In the genomic region with DNA sequence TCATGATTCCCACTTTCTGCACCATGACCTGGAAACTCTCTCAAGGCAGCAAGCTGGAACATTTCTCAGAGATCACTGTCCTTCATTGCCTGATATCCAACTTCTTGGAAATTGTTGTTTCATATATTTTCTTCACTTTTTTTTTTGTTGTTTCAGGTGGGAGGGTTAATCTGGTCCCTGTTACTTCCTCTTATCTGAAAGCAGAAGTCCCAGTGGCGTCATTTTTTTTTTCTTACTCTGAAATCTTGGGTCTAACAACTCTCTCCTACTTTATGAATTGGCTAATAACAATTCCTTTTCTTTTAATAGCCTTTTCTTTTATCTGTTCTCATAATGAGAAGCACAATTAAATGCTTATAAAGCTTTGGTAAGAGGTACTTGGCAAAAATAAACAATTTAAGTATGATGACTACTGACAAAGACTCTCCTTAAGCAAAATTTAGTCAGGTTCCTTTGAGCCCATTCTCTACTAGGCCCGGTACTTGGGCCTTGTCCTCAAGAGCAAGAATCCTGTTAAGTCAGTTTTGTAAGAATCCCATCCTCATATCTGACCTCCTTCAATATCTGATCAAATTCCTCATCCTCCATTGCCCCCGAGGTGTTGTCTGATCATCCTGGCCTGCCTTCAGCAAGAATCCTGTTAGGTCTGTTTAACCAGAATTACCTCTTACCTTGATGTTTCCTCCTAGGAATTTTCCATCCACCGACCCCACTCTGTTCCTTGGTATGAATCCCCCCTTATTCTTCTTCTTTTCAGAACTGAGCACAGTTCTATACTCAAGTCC, we compare ENCODE assay signal across 24 cellular contexts. TPM values are rescaled to one million over a fixed set of nuclear protein-coding genes. Genes with fewer than 3 reads are reported as not detected.
A peak's percentile ranks its signal among the peaks of the same experiment; 100 is the strongest.
DNase-seq lines count a peak whose midpoint lies in the region; ATAC-seq and TF ChIP-seq lines count a peak whose summit lies in the region.
"Had no signal": no experiment of that assay in that cellular context is flagged by ENCODE, and none has a peak within 500 bp of the region (broad histone marks: within the 10 kb centered on the region; RNA-seq: fewer than 3 reads in every experiment).

No MANE protein-coding gene starts in this region.

- peak overlapping the region; percentile 91 for H3K27ac Mint-ChIP-seq in type B pancreatic cell
- no peak overlapping the region for H3K27ac Mint-ChIP-seq in activated CD8-positive, alpha-beta T cell treated with anti-CD3 and anti-CD28 coated beads, Interleukin-2, amount 10 ng/mL, durations not matched to agents 7 days and 5 days
- H3K27ac Mint-ChIP-seq: activated naive CD4-positive, alpha-beta T cell treated with anti-CD3 and anti-CD28 coated beads, Interleukin-2, amount 50 U/mL, for 72 hours; activated T-cell treated with anti-CD3 and anti-CD28 coated beads, Interleukin-2, amount 50 U/mL, for 72 hours; nephron progenitor cell had no signal

- no peak for ATAC-seq in activated CD8-positive, alpha-beta T cell treated with anti-CD3 and anti-CD28 coated beads, Interleukin-2, amount 10 ng/mL, durations not matched to agents 7 days and 5 days
- no peak for ATAC-seq in GM18868 (IDR thresholded peaks at IDR 0.05; ENCODE audit: unreplicated experiment)
- ATAC-seq in GM19395 (IDR thresholded peaks at IDR 0.05; ENCODE audit: unreplicated experiment): no peak
- ATAC-seq: activated naive CD4-positive, alpha-beta T cell treated with anti-CD3 and anti-CD28 coated beads, Interleukin-2, amount 50 U/mL, for 72 hours; activated T-cell treated with anti-CD3 and anti-CD28 coated beads, Interleukin-2, amount 50 U/mL, for 72 hours; gastroesophageal sphincter; left colon; stimulated activated naive CD8-positive, alpha-beta T cell treated with anti-CD3 and anti-CD28 coated beads, Interleukin-15, Interleukin-2, amounts not matched to agents 100 U/mL and 50 U/mL, for 24 hours had no signal

- no peak overlapping the region for H3K4me3 ChIP-seq in epithelial cell of esophagus (ENCODE audit: low read length)
- H3K4me3 ChIP-seq: esophagus muscularis mucosa, gastroesophageal sphincter, tibial nerve had no signal

- TF ChIP-seq CTCF in epithelial cell of esophagus (IDR thresholded peaks at IDR 0.05; ENCODE audit: insufficient read depth, low read depth, low read length, missing control alignments) (no peak), type B pancreatic cell (conservative IDR thresholded peaks at IDR 0.05) (no peak)

- no peaks in the 10 kb centered on the region for H3K4me1 Mint-ChIP-seq in type B pancreatic cell (ENCODE audit: unreplicated experiment)
- H3K4me1 Mint-ChIP-seq in activated CD8-positive, alpha-beta T cell treated with anti-CD3 and anti-CD28 coated beads, Interleukin-2, amount 10 ng/mL, durations not matched to agents 7 days and 5 days (ENCODE audit: low read depth): no peaks in the 10 kb centered on the region
- H3K4me1 Mint-ChIP-seq: nephron progenitor cell had no signal

- no peaks in the 10 kb centered on the region for H3K9me3 Mint-ChIP-seq in type B pancreatic cell
- no peaks in the 10 kb centered on the region for H3K9me3 Mint-ChIP-seq in activated CD8-positive, alpha-beta T cell treated with anti-CD3 and anti-CD28 coated beads, Interleukin-2, amount 10 ng/mL, durations not matched to agents 7 days and 5 days (ENCODE audit: insufficient read depth)
- H3K9me3 Mint-ChIP-seq: activated naive CD4-positive, alpha-beta T cell treated with anti-CD3 and anti-CD28 coated beads, Interleukin-2, amount 50 U/mL, for 72 hours; activated T-cell treated with anti-CD3 and anti-CD28 coated beads, Interleukin-2, amount 50 U/mL, for 72 hours; nephron progenitor cell had no signal

- H3K36me3 Mint-ChIP-seq in type B pancreatic cell: peaks cover 59% of the 10 kb centered on the region
- H3K36me3 Mint-ChIP-seq in activated CD8-positive, alpha-beta T cell treated with anti-CD3 and anti-CD28 coated beads, Interleukin-2, amount 10 ng/mL, durations not matched to agents 7 days and 5 days (ENCODE audit: low read depth): peaks cover 40% of the 10 kb centered on the region

- H3K27me3 Mint-ChIP-seq in type B pancreatic cell: no peaks in the 10 kb centered on the region
- H3K27me3 Mint-ChIP-seq in activated CD8-positive, alpha-beta T cell treated with anti-CD3 and anti-CD28 coated beads, Interleukin-2, amount 10 ng/mL, durations not matched to agents 7 days and 5 days (ENCODE audit: low read depth): no peaks in the 10 kb centered on the region

- H3K4me3 Mint-ChIP-seq in type B pancreatic cell: no peak overlapping the region
- no peak overlapping the region for H3K4me3 Mint-ChIP-seq in activated CD8-positive, alpha-beta T cell treated with anti-CD3 and anti-CD28 coated beads, Interleukin-2, amount 10 ng/mL, durations not matched to agents 7 days and 5 days
- H3K4me3 Mint-ChIP-seq: activated T-cell treated with anti-CD3 and anti-CD28 coated beads, Interleukin-2, amount 50 U/mL, for 72 hours; nephron progenitor cell had no signal

- POLR2A ChIA-PET in activated CD8-positive, alpha-beta T cell treated with anti-CD3 and anti-CD28 coated beads, Interleukin-2, amount 10 ng/mL, durations not matched to agents 7 days and 5 days (lab: Charles Lee): no interaction called here

- DNase-seq in Kasumi-1 (lab: John Stamatoyannopoulos, UW) (peak; percentile 69 to 79), OCI-M1 (lab: John Stamatoyannopoulos, UW) (peak; percentile 89), epithelial cell of esophagus (ENCODE audit: low read depth) (peak; percentile 23), type B pancreatic cell (ENCODE audit: extremely low spot score, unreplicated experiment) (no peak)
- no peak for DNase-seq in activated CD8-positive, alpha-beta T cell treated with anti-CD3 and anti-CD28 coated beads, Interleukin-2, amount 10 ng/mL, durations not matched to agents 7 days and 5 days
- DNase-seq: activated CD4-positive, alpha-beta T cell treated with anti-CD3 and anti-CD28 coated beads for 1 hour; activated T-cell treated with anti-CD3 and anti-CD28 coated beads, Interleukin-2, amount 50 U/mL, for 72 hours; COR-L47; effector CD8-positive, alpha-beta T cell; left colon; midbrain; NCI-H1436 treated with DMSO at 0.1 percent for 48 hours; NCI-H748 treated with DMSO at 0.1 percent for 48 hours; nephron progenitor cell; SK-N-SH; stimulated activated CD4-positive, alpha-beta T cell treated with anti-CD3 and anti-CD28 coated beads, Interleukin-1b, Interleukin-23, amount 100 ng/mL, for 48 hours; stimulated activated naive CD8-positive, alpha-beta T cell treated with anti-CD3 and anti-CD28 coated beads, Interleukin-15, Interleukin-2, amounts not matched to agents 100 U/mL and 50 U/mL, for 24 hours; T1000 had no signal

- CTCF ChIA-PET in activated CD8-positive, alpha-beta T cell treated with anti-CD3 and anti-CD28 coated beads, Interleukin-2, amount 10 ng/mL, durations not matched to agents 7 days and 5 days (lab: Charles Lee): interaction anchor here (1.0 kb wide), 1 partner anchor 203 kb away, joined by 3 read pairs; the partner anchor contains the start of gene TCTN3

RNA-seq across cellular contexts. Expression of gene CC2D2B, which starts 11.5 kb away (rescaled TPM):
- 0.24 and 0.34 TPM in 2 replicates for total RNA-seq in type B pancreatic cell (ENCODE audit: low replicate concordance)
- total RNA-seq in activated CD8-positive, alpha-beta T cell treated with anti-CD3 and anti-CD28 coated beads, Interleukin-2, amount 10 ng/mL, durations not matched to agents 7 days and 5 days: under 1 TPM; 0.21 to 0.34 TPM
- total RNA-seq: activated naive CD4-positive, alpha-beta T cell treated with anti-CD3 and anti-CD28 coated beads, Interleukin-2, amount 50 U/mL, for 72 hours had no signal

Comparison
In these comparisons a context has a peak if more than half of its experiments do, and no peak if none do; other contexts are left out.
1. DNase-seq: peak in Kasumi-1 (2 of 2), OCI-M1 (single experiment) and epithelial cell of esophagus (single experiment); none in type B pancreatic cell (single experiment) and activated CD8-positive, alpha-beta T cell treated with anti-CD3 and anti-CD28 coated beads, Interleukin-2, amount 10 ng/mL, durations not matched to agents 7 days and 5 days (single experiment).